ENCODE assay signal across 11 cellular contexts in genomic region chr20:10513091-10513490, GRCh38.
"Had no signal": no experiment of that assay in that cellular context is flagged by ENCODE, and none has a peak within 500 bp of the region (broad histone marks: within the 10 kb centered on the region; RNA-seq: fewer than 3 reads in every experiment).

No MANE protein-coding gene starts in this region.

- H3K4me3 ChIP-seq: esophagus muscularis mucosa, gastroesophageal sphincter, heart left ventricle, thyroid gland had no signal

- DNase-seq: activated CD4-positive, alpha-beta T cell treated with anti-CD3 and anti-CD28 coated beads, Interleukin-2, amount 50 U/mL, for 48 hours; cerebellar nuclear complex; effector memory CD4-positive, alpha-beta T cell; heart left ventricle; occipital lobe; stimulated activated CD4-positive, alpha-beta T cell treated with anti-CD3 and anti-CD28 coated beads, Interleukin-2, amount 100 ng/mL, for 24 hours; stimulated activated naive CD4-positive, alpha-beta T cell treated with Interleukin-2 at 50 U/mL for 16 hours; thyroid gland had no signal

- ATAC-seq: gastroesophageal sphincter; heart left ventricle; natural killer cell treated with Interleukin-12 subunit alpha and Interleukin-12 subunit beta and Interleukin-15 and Interleukin-18, amount 100 ng/mL, for 72 hours had no signal

- H3K27ac ChIP-seq: esophagus muscularis mucosa, gastroesophageal sphincter had no signal

- H3K27me3 ChIP-seq: esophagus muscularis mucosa, gastroesophageal sphincter, heart left ventricle, thyroid gland had no signal

- H3K36me3 ChIP-seq: esophagus muscularis mucosa, gastroesophageal sphincter, heart left ventricle, thyroid gland had no signal

- H3K9me3 ChIP-seq: esophagus muscularis mucosa, gastroesophageal sphincter, heart left ventricle, thyroid gland had no signal
